ENCODE assay signal across 1 cellular context in the genomic region with DNA sequence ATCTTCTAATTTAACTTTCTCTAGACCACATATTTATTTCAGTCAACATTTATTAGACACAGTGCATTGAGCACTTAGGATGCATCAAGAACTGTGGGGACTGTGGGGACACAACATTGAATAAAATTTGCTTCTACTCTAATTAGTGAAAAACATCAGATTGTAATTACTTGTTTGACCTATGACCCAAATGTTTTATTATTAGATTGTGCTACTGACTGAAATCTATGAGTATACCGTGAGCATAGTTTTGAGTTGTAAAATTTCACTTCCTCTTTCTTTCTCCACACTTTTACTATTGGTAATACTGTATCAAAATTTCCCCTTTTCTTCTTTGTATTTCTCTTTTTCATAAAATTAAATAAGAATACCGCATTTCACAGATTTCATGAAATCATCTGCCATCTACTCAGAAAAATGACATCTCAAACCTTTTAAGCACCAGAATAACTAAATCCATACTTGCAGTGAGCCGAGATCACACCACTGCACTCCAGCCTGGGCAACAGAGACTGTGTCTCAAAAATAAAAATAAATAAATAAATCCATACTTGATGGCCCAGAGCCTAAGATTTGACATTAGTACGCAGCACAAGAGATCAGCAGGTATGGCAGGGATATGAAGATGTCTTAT.
TF ChIP-seq lines count a peak whose summit lies in the region.

No MANE protein-coding gene starts in this region.

TF ChIP-seq in GM12878, 131 proteins besides CTCF, POLR2A, EP300 and RAD21 (continues in another document):
- TF ChIP-seq RBBP5 (conservative IDR thresholded peaks at IDR 0.05) (no peak), RB1 (IDR thresholded peaks at IDR 0.05; ENCODE audit: borderline replicate concordance) (no peak), MYC (IDR thresholded peaks at IDR 0.05; ENCODE audit: insufficient read depth, insufficient read length, insufficient replicate concordance, low read length, severe bottlenecking) (no peak), RCOR1 (conservative IDR thresholded peaks at IDR 0.05; ENCODE audit: low read depth, low read length) (no peak), HCFC1 (IDR thresholded peaks at IDR 0.05; ENCODE audit: low read length) (no peak), NR2F1 (conservative IDR thresholded peaks at IDR 0.05) (peak; percentile 100), PML (IDR thresholded peaks at IDR 0.05; ENCODE audit: low read length) (0 out of 2 replicates have a peak, but pooled peaks have one; percentile 55), PAX8 (IDR thresholded peaks at IDR 0.05) (no peak), JUND (IDR thresholded peaks at IDR 0.05; ENCODE audit: low read depth, low read length) (no peak; the same call in 1 of the 2 replicates), TCF7 (IDR thresholded peaks at IDR 0.05; ENCODE audit: borderline replicate concordance) (no peak), ATF3 (IDR thresholded peaks at IDR 0.05; ENCODE audit: borderline replicate concordance, extremely low read depth, low read depth, low read length) (no peak), ZZZ3 (IDR thresholded peaks at IDR 0.05; ENCODE audit: control insufficient read depth, insufficient read length, low read depth) (no peak), CEBPB (IDR thresholded peaks at IDR 0.05; ENCODE audit: borderline replicate concordance in 1 of 2, low read depth in 2 of 2, low read length in 2 of 2) (peak in 1 of 2 experiments; percentile 81; a peak in 1 of 4 replicates), MLLT1 (IDR thresholded peaks at IDR 0.05) (peak; percentile 59; the same call in 1 of the 2 replicates), MTA2 (IDR thresholded peaks at IDR 0.05; ENCODE audit: low read depth) (peak; percentile 99), EZH2 (IDR thresholded peaks at IDR 0.05; ENCODE audit: borderline replicate concordance, control insufficient read depth, low read depth, low read length) (no peak), FOXM1 (IDR thresholded peaks at IDR 0.05; ENCODE audit: low read depth, low read length) (peak; percentile 92; the same call in 1 of the 2 replicates), STAT3 (IDR thresholded peaks at IDR 0.05; ENCODE audit: low read depth, low read length) (no peak), SUZ12 (IDR thresholded peaks at IDR 0.05; ENCODE audit: unreplicated experiment) (no peak), IKZF2 (IDR thresholded peaks at IDR 0.05) (peak; percentile 72 to 84; a peak in 3 of 4 replicates), SMAD1 (IDR thresholded peaks at IDR 0.05; ENCODE audit: low read depth, partially characterized antibody) (peak; percentile 47), ATF7 (IDR thresholded peaks at IDR 0.05; ENCODE audit: low read depth) (peak; percentile 93), ZBED1 (IDR thresholded peaks at IDR 0.05; ENCODE audit: borderline replicate concordance) (peak; percentile 88), HDAC2 (IDR thresholded peaks at IDR 0.05) (no peak), TCF3 (IDR thresholded peaks at IDR 0.05; ENCODE audit: borderline replicate concordance, insufficient read depth, low read depth, low read length) (no peak), ZBTB4 (CRISPR knock-in tag; IDR thresholded peaks at IDR 0.05) (no peak), NBN (IDR thresholded peaks at IDR 0.05) (peak; percentile 70), FOXK2 (IDR thresholded peaks at IDR 0.05) (no peak), CHD2 (IDR thresholded peaks at IDR 0.05; ENCODE audit: borderline replicate concordance, low read depth, low read length) (no peak), CBX3 (IDR thresholded peaks at IDR 0.05; ENCODE audit: borderline replicate concordance, low read depth) (no peak), SIX5 (IDR thresholded peaks at IDR 0.05; ENCODE audit: low read depth, low read length, severe bottlenecking) (no peak), PBX3 (IDR thresholded peaks at IDR 0.05; ENCODE audit: insufficient replicate concordance, low read depth, low read length) (no peak), IRF4 (IDR thresholded peaks at IDR 0.05; ENCODE audit: low read depth, low read length) (peak; percentile 87), CREM (IDR thresholded peaks at IDR 0.05; ENCODE audit: low read depth) (peak; percentile 83), ZNF622 (IDR thresholded peaks at IDR 0.05) (no peak), RUNX3 (IDR thresholded peaks at IDR 0.05; ENCODE audit: low read length) (peak; percentile 80), HDAC6 (IDR thresholded peaks at IDR 0.05; ENCODE audit: unreplicated experiment) (no peak), NFXL1 (IDR thresholded peaks at IDR 0.05; ENCODE audit: borderline replicate concordance) (no peak), CHD1 (IDR thresholded peaks at IDR 0.05; ENCODE audit: low read depth, low read length) (no peak), EGR1 (IDR thresholded peaks at IDR 0.05; ENCODE audit: borderline replicate concordance in 1 of 2, low read depth in 2 of 2, low read length in 2 of 2) (no peak), MXI1 (IDR thresholded peaks at IDR 0.05; ENCODE audit: low read depth, low read length) (peak; percentile 69; the same call in 1 of the 2 replicates), MEF2B (IDR thresholded peaks at IDR 0.05; ENCODE audit: partially characterized antibody, poor library complexity, severe bottlenecking) (peak; percentile 95)
- TF ChIP-seq, protein P1, sequence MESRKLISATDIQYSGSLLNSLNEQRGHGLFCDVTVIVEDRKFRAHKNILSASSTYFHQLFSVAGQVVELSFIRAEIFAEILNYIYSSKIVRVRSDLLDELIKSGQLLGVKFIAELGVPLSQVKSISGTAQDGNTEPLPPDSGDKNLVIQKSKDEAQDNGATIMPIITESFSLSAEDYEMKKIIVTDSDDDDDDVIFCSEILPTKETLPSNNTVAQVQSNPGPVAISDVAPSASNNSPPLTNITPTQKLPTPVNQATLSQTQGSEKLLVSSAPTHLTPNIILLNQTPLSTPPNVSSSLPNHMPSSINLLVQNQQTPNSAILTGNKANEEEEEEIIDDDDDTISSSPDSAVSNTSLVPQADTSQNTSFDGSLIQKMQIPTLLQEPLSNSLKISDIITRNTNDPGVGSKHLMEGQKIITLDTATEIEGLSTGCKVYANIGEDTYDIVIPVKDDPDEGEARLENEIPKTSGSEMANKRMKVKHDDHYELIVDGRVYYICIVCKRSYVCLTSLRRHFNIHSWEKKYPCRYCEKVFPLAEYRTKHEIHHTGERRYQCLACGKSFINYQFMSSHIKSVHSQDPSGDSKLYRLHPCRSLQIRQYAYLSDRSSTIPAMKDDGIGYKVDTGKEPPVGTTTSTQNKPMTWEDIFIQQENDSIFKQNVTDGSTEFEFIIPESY (IDR thresholded peaks at IDR 0.05), result no peak
- TF ChIP-seq, protein P2, sequence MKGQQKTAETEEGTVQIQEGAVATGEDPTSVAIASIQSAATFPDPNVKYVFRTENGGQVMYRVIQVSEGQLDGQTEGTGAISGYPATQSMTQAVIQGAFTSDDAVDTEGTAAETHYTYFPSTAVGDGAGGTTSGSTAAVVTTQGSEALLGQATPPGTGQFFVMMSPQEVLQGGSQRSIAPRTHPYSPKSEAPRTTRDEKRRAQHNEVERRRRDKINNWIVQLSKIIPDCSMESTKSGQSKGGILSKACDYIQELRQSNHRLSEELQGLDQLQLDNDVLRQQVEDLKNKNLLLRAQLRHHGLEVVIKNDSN (IDR thresholded peaks at IDR 0.05; ENCODE audit: borderline replicate concordance, extremely low read length, insufficient read depth, low read depth, low read length), result no peak
- TF ChIP-seq, protein P3, sequence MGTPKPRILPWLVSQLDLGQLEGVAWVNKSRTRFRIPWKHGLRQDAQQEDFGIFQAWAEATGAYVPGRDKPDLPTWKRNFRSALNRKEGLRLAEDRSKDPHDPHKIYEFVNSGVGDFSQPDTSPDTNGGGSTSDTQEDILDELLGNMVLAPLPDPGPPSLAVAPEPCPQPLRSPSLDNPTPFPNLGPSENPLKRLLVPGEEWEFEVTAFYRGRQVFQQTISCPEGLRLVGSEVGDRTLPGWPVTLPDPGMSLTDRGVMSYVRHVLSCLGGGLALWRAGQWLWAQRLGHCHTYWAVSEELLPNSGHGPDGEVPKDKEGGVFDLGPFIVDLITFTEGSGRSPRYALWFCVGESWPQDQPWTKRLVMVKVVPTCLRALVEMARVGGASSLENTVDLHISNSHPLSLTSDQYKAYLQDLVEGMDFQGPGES (IDR thresholded peaks at IDR 0.05), result no peak
- TF ChIP-seq, protein P4, sequence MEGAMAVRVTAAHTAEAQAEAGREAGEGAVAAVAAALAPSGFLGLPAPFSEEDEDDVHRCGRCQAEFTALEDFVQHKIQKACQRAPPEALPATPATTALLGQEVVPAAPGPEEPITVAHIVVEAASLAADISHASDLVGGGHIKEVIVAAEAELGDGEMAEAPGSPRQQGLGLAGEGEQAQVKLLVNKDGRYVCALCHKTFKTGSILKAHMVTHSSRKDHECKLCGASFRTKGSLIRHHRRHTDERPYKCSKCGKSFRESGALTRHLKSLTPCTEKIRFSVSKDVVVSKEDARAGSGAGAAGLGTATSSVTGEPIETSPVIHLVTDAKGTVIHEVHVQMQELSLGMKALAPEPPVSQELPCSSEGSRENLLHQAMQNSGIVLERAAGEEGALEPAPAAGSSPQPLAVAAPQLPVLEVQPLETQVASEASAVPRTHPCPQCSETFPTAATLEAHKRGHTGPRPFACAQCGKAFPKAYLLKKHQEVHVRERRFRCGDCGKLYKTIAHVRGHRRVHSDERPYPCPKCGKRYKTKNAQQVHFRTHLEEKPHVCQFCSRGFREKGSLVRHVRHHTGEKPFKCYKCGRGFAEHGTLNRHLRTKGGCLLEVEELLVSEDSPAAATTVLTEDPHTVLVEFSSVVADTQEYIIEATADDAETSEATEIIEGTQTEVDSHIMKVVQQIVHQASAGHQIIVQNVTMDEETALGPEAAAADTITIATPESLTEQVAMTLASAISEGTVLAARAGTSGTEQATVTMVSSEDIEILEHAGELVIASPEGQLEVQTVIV (IDR thresholded peaks at IDR 0.05; ENCODE audit: borderline replicate concordance, partially characterized antibody), result no peak
- TF ChIP-seq, protein P5, sequence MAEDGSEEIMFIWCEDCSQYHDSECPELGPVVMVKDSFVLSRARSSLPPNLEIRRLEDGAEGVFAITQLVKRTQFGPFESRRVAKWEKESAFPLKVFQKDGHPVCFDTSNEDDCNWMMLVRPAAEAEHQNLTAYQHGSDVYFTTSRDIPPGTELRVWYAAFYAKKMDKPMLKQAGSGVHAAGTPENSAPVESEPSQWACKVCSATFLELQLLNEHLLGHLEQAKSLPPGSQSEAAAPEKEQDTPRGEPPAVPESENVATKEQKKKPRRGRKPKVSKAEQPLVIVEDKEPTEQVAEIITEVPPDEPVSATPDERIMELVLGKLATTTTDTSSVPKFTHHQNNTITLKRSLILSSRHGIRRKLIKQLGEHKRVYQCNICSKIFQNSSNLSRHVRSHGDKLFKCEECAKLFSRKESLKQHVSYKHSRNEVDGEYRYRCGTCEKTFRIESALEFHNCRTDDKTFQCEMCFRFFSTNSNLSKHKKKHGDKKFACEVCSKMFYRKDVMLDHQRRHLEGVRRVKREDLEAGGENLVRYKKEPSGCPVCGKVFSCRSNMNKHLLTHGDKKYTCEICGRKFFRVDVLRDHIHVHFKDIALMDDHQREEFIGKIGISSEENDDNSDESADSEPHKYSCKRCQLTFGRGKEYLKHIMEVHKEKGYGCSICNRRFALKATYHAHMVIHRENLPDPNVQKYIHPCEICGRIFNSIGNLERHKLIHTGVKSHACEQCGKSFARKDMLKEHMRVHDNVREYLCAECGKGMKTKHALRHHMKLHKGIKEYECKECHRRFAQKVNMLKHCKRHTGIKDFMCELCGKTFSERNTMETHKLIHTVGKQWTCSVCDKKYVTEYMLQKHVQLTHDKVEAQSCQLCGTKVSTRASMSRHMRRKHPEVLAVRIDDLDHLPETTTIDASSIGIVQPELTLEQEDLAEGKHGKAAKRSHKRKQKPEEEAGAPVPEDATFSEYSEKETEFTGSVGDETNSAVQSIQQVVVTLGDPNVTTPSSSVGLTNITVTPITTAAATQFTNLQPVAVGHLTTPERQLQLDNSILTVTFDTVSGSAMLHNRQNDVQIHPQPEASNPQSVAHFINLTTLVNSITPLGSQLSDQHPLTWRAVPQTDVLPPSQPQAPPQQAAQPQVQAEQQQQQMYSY (CRISPR knock-in tag; IDR thresholded peaks at IDR 0.05), result no peak
